In the genomic region with DNA sequence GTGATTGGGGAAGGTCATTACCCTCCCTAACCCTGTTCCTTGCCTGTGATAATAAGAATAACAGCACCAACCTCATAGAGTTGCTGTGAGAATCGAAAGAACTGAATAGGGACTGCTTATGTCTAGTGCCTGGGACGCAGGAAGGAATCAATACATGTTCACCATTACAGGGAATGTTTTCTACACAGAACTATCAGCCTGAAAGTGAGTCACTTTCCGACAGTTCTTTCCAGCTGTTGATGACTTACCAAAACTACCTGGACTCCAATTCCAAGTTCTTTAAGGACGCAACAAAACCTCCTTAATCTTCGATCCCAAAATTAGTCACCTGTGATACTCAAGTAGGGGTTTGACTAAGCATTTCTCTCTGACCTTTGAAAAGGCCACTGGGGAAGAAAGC, we compare ENCODE assay signal across 18 cellular contexts. TPM values are rescaled to one million over a fixed set of nuclear protein-coding genes. Genes with fewer than 3 reads are reported as not detected.
"Had no signal": no experiment of that assay in that cellular context is flagged by ENCODE, and none has a peak within 500 bp of the region (broad histone marks: within the 10 kb centered on the region; RNA-seq: fewer than 3 reads in every experiment).

No MANE protein-coding gene starts in this region.

- H3K36me3 ChIP-seq: colonic mucosa, thyroid gland had no signal

- H3K4me1 ChIP-seq: colonic mucosa, foreskin keratinocyte had no signal

- DNase-seq: activated B cell treated with CpG ODN at 0.5 μM for 24 hours; activated CD4-positive, alpha-beta T cell treated with anti-CD3 and anti-CD28 coated beads for 4 hours; activated CD4-positive, alpha-beta T cell treated with anti-CD3 and anti-CD28 coated beads, Interleukin-2, amount 50 U/mL, for 48 hours; activated effector memory CD4-positive, alpha-beta T cell treated with Interleukin-2 at 50 U/mL for 16 hours; activated naive CD4-positive, alpha-beta T cell treated with anti-CD3 and anti-CD28 coated beads for 36 hours; activated naive CD8-positive, alpha-beta T cell treated with anti-CD3 and anti-CD28 coated beads, Interleukin-2, amount 10 ng/mL, durations not matched to agents 7 days and 5 days; activated T-cell treated with anti-CD3 and anti-CD28 coated beads, Interleukin-2, amount 50 U/mL, for 72 hours; amniotic stem cell; colonic mucosa; foreskin keratinocyte; islet precursor cell; left cardiac atrium; naive thymus-derived CD8-positive, alpha-beta T cell; stimulated activated CD4-positive, alpha-beta T cell treated with anti-CD3 and anti-CD28 coated beads, Interleukin-4, amount 100 ng/mL, for 24 hours; stimulated activated naive CD4-positive, alpha-beta T cell treated with Interleukin-2 at 50 U/mL for 16 hours; substantia nigra; T1000; thyroid gland had no signal

- H3K27me3 ChIP-seq: colonic mucosa, foreskin keratinocyte, thyroid gland had no signal

- ATAC-seq: activated T-cell treated with anti-CD3 and anti-CD28 coated beads, Interleukin-2, amount 50 U/mL, for 72 hours; foreskin keratinocyte; left cardiac atrium; naive thymus-derived CD8-positive, alpha-beta T cell had no signal

- H3K4me3 ChIP-seq: colonic mucosa, thyroid gland had no signal

- H3K27ac ChIP-seq: colonic mucosa, foreskin keratinocyte had no signal

- H3K9me3 ChIP-seq: colonic mucosa, thyroid gland had no signal

RNA-seq across cellular contexts. Expression of a gene that starts 29.4 kb away (rescaled TPM):
- total RNA-seq: activated B cell treated with CpG ODN at 0.5 μM for 24 hours; activated T-cell treated with anti-CD3 and anti-CD28 coated beads, Interleukin-2, amount 50 U/mL, for 72 hours; naive thymus-derived CD8-positive, alpha-beta T cell had no signal
- polyA plus RNA-seq: foreskin keratinocyte; naive thymus-derived CD8-positive, alpha-beta T cell had no signal
